1 cellular context compared by ENCODE assay signal in genomic region chr9:99112750-99113417, GRCh38.
TF ChIP-seq lines count a peak whose summit lies in the region.

No MANE protein-coding gene starts in this region.

TF ChIP-seq in K562, 482 proteins besides CTCF, POLR2A, EP300 and RAD21 (continued from another document and continues in another):
- TF ChIP-seq RERE (CRISPR knock-in tag; IDR thresholded peaks at IDR 0.05; ENCODE audit: borderline replicate concordance) (no peak), SUPT5H (IDR thresholded peaks at IDR 0.05) (no peak), BRF2 (IDR thresholded peaks at IDR 0.05; ENCODE audit: borderline replicate concordance, insufficient read depth, insufficient read length) (no peak), ZNF224 (CRISPR knock-in tag; IDR thresholded peaks at IDR 0.05) (no peak), NELFE (IDR thresholded peaks at IDR 0.05; ENCODE audit: insufficient read depth, insufficient read length) (no peak), CBX8 (IDR thresholded peaks at IDR 0.05; ENCODE audit: borderline replicate concordance, extremely low read depth, low read depth, low read length, poor library complexity, severe bottlenecking) (no peak), RBM25 (IDR thresholded peaks at IDR 0.05; ENCODE audit: low read depth, low read length, severe bottlenecking) (no peak), ZFX (CRISPR knock-in tag; IDR thresholded peaks at IDR 0.05) (peak; percentile 44), TAL1 (IDR thresholded peaks at IDR 0.05) (no peak), USF2 (CRISPR knock-in tag; IDR thresholded peaks at IDR 0.05) (no peak), MAZ (CRISPR knock-in tag; conservative IDR thresholded peaks at IDR 0.05 in 1 of 2, IDR thresholded peaks at IDR 0.05 in 1 of 2) (no peak), ZNF274 (IDR thresholded peaks at IDR 0.05; ENCODE audit: borderline replicate concordance, low read depth, low read length) (no peak), TEAD1 (CRISPR knock-in tag; IDR thresholded peaks at IDR 0.05) (no peak), ZNF584 (CRISPR knock-in tag; IDR thresholded peaks at IDR 0.05; ENCODE audit: low read depth) (no peak), BRD9 (IDR thresholded peaks at IDR 0.05; ENCODE audit: low read depth, partially characterized antibody) (no peak), ZNF398 (CRISPR knock-in tag; IDR thresholded peaks at IDR 0.05) (no peak), NKRF (IDR thresholded peaks at IDR 0.05; ENCODE audit: borderline replicate concordance) (no peak), ZNF23 (CRISPR knock-in tag; IDR thresholded peaks at IDR 0.05) (no peak), HNRNPK (IDR thresholded peaks at IDR 0.05; ENCODE audit: low read depth, low read length, poor library complexity, severe bottlenecking) (no peak), ZNF316 (IDR thresholded peaks at IDR 0.05) (peak; percentile 26; the same call in 1 of the 2 replicates), ZNF24 (IDR thresholded peaks at IDR 0.05) (no peak), ZNF583 (CRISPR knock-in tag; IDR thresholded peaks at IDR 0.05) (no peak), ARHGAP35 (IDR thresholded peaks at IDR 0.05; ENCODE audit: partially characterized antibody) (no peak), RFX7 (CRISPR knock-in tag; IDR thresholded peaks at IDR 0.05) (no peak), MYBL2 (IDR thresholded peaks at IDR 0.05; ENCODE audit: low read depth) (no peak), MYBL2 (CRISPR knock-in tag; IDR thresholded peaks at IDR 0.05; ENCODE audit: borderline replicate concordance) (no peak), MECOM (CRISPR knock-in tag; IDR thresholded peaks at IDR 0.05) (peak; percentile 24; the same call in 1 of the 2 replicates), SPI1 (IDR thresholded peaks at IDR 0.05; ENCODE audit: borderline replicate concordance, low read depth, low read length) (0 out of 2 replicates have a peak, but pooled peaks have one; percentile 61), ZNF140 (CRISPR knock-in tag; IDR thresholded peaks at IDR 0.05) (no peak), ETV6 (IDR thresholded peaks at IDR 0.05; ENCODE audit: borderline replicate concordance in 1 of 2, low read depth in 2 of 2, low read length in 1 of 2) (no peak), ETV6 (CRISPR knock-in tag; IDR thresholded peaks at IDR 0.05; ENCODE audit: borderline replicate concordance) (no peak), KDM1A (IDR thresholded peaks at IDR 0.05) (no peak), PHF20 (IDR thresholded peaks at IDR 0.05; ENCODE audit: partially characterized antibody) (no peak), NFE2 (IDR thresholded peaks at IDR 0.05; ENCODE audit: low read depth) (no peak), ELK3 (CRISPR knock-in tag; IDR thresholded peaks at IDR 0.05) (no peak), RBM15 (IDR thresholded peaks at IDR 0.05; ENCODE audit: insufficient read depth, low read length) (no peak), HMGN3 (IDR thresholded peaks at IDR 0.05; ENCODE audit: borderline replicate concordance, extremely low read depth, insufficient read length, low read depth, low read length) (no peak), RCOR1 (IDR thresholded peaks at IDR 0.05; ENCODE audit: borderline replicate concordance in 1 of 2, low read depth in 2 of 2, low read length in 2 of 2) (peak in 1 of 2 experiments; percentile 71; a peak in 2 of 4 replicates), JUNB (CRISPR knock-in tag; conservative IDR thresholded peaks at IDR 0.05) (no peak)
